In the genomic region with DNA sequence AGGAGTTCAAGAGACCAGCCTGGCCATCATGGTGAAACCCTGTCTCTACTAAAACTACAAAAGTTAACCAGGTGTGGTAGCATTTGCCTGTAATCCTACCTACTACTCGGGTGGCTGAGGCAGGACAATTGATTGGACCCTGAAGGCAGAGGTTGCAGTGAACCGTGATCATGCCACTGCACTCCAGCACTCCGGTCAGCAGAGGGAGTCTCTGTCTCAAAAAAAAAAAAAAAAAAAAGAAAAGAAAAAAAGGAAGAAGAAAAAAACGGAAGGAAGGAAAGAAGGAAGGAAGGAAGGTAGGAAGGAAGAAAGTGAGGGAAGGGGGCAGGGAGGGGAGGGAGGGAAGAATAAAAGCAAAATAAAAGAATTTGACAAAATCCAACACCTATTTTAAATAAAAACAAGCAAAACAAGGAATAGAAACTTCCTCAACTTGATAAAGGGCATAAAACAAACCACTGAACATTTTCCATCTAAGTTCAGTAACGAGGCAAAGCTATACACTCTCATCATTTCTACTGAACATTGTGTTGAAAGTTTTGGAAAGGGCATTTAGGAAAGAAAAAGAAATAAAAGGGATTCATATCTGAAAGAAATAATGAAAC, we compare ENCODE assay signal across 10 cellular contexts.
DNase-seq lines count a peak whose midpoint lies in the region; ATAC-seq, FAIRE-seq and TF ChIP-seq lines count a peak whose summit lies in the region.
"Had no signal": no experiment of that assay in that cellular context is flagged by ENCODE, and none has a peak within 500 bp of the region (broad histone marks: within the 10 kb centered on the region; RNA-seq: fewer than 3 reads in every experiment).

No MANE protein-coding gene starts in this region.

- TF ChIP-seq POLR2A in right lobe of liver (IDR thresholded peaks at IDR 0.05) = no peak

- H3K4me3 ChIP-seq in Loucy (ENCODE audit: low read length, poor library complexity, severe bottlenecking) (no peak overlapping the region), astrocyte (ENCODE audit: insufficient read depth, low read depth, low read length) (no peak overlapping the region), right lobe of liver (no peak overlapping the region)

- H3F3A ChIP-seq in Loucy (ENCODE audit: low read depth) = no peaks in the 10 kb centered on the region

- H3K27me3 ChIP-seq in Loucy (ENCODE audit: insufficient read depth, low read length, poor library complexity, severe bottlenecking) = no peaks in the 10 kb centered on the region
- H3K27me3 ChIP-seq in astrocyte (ENCODE audit: insufficient read depth, low read length) = no peaks in the 10 kb centered on the region
- no peaks in the 10 kb centered on the region for H3K27me3 ChIP-seq in right lobe of liver

- no peaks in the 10 kb centered on the region for H3K4me1 ChIP-seq in Loucy (ENCODE audit: insufficient read depth, low read length, poor library complexity, severe bottlenecking)
- no peaks in the 10 kb centered on the region for H3K4me1 ChIP-seq in astrocyte (ENCODE audit: insufficient read depth, low read length)
- H3K4me1 ChIP-seq in right lobe of liver = no peaks in the 10 kb centered on the region

- no peak overlapping the region for H3K27ac Mint-ChIP-seq in astrocyte (ENCODE audit: unreplicated experiment)
- H3K27ac Mint-ChIP-seq in activated CD4-positive, alpha-beta T cell treated with anti-CD3 and anti-CD28 coated beads, Interleukin-2, amount 10 ng/mL, durations not matched to agents 24 days and 14 days = no peak overlapping the region
- H3K27ac Mint-ChIP-seq: activated naive CD8-positive, alpha-beta T cell; T-helper 1 cell treated with Interleukin-12 subunit alpha and Interleukin-12 subunit beta and Interleukin-4 antibody, amounts not matched to agents 30 μg/mL and 1 μg/mL, for 36 hours had no signal

- H3K36me3 ChIP-seq in Loucy (ENCODE audit: insufficient read depth, low read length) (no peaks in the 10 kb centered on the region), astrocyte (ENCODE audit: insufficient read depth, low read length) (no peaks in the 10 kb centered on the region), right lobe of liver (no peaks in the 10 kb centered on the region)

- no peaks in the 10 kb centered on the region for H4K20me1 ChIP-seq in Loucy (ENCODE audit: insufficient read depth, low read length, poor library complexity, severe bottlenecking)
- H4K20me1 ChIP-seq in astrocyte (ENCODE audit: insufficient read depth, low read length) = no peaks in the 10 kb centered on the region

- peaks cover 2% of the 10 kb centered on the region for H3K9me3 Mint-ChIP-seq in astrocyte (ENCODE audit: unreplicated experiment)
- no peaks in the 10 kb centered on the region for H3K9me3 Mint-ChIP-seq in activated CD4-positive, alpha-beta T cell treated with anti-CD3 and anti-CD28 coated beads, Interleukin-2, amount 10 ng/mL, durations not matched to agents 24 days and 14 days

- TF ChIP-seq CTCF in Loucy (conservative IDR thresholded peaks at IDR 0.05; ENCODE audit: low read length) (peak; percentile 23; the same call in 1 of the 2 replicates), astrocyte (IDR thresholded peaks at IDR 0.05; ENCODE audit: insufficient read depth, low read depth, low read length) (peak; percentile 18), right lobe of liver (IDR thresholded peaks at IDR 0.05) (peak in 3 of 4 donors; percentile 20 to 37 (median 23))

- H2AFZ ChIP-seq in Loucy (ENCODE audit: low read length) (no peak overlapping the region), astrocyte (ENCODE audit: low read depth, low read length) (no peak overlapping the region)

- no peaks in the 10 kb centered on the region for H3K36me3 Mint-ChIP-seq in astrocyte (ENCODE audit: low read depth, unreplicated experiment)
- H3K36me3 Mint-ChIP-seq in activated CD4-positive, alpha-beta T cell treated with anti-CD3 and anti-CD28 coated beads, Interleukin-2, amount 10 ng/mL, durations not matched to agents 24 days and 14 days (ENCODE audit: low read depth) = no peaks in the 10 kb centered on the region
- H3K36me3 Mint-ChIP-seq: activated naive CD8-positive, alpha-beta T cell had no signal

- H3K27me3 Mint-ChIP-seq in astrocyte (ENCODE audit: low read depth, unreplicated experiment) = no peaks in the 10 kb centered on the region
- no peaks in the 10 kb centered on the region for H3K27me3 Mint-ChIP-seq in activated CD4-positive, alpha-beta T cell treated with anti-CD3 and anti-CD28 coated beads, Interleukin-2, amount 10 ng/mL, durations not matched to agents 24 days and 14 days
- H3K27me3 Mint-ChIP-seq: activated naive CD8-positive, alpha-beta T cell had no signal

- no peak overlapping the region for H3K4me2 ChIP-seq in Loucy (ENCODE audit: low read depth, low read length, poor library complexity, severe bottlenecking)
- H3K4me2 ChIP-seq in astrocyte (ENCODE audit: low read length) = no peak overlapping the region

- WGBS in right lobe of liver (ENCODE audit: insufficient coverage, low coverage, low lambda C conversion rate, missing lambda C conversion rate) = 9% methylated on average over 5 of the region's 5 CpGs

- no peaks in the 10 kb centered on the region for H3K9me2 ChIP-seq in Loucy (replicated peaks; ENCODE audit: low read depth, low read length)

- intact Hi-C loops in right lobe of liver (cut with DNase I) = no loop called here
- intact Hi-C loops in activated CD4-positive, alpha-beta T cell treated with anti-CD3 and anti-CD28 coated beads, Interleukin-2, amount 10 ng/mL, durations not matched to agents 24 days and 14 days (cut with micrococcal nuclease) = no loop called here

- H3K9ac ChIP-seq in Loucy (ENCODE audit: low read depth, low read length, poor library complexity, severe bottlenecking) (no peak overlapping the region), astrocyte (ENCODE audit: low read length) (no peak overlapping the region)

- no peak overlapping the region for H3K27ac ChIP-seq in astrocyte (ENCODE audit: low read depth, low read length)
- no peak overlapping the region for H3K27ac ChIP-seq in right lobe of liver

- DNase-seq in astrocyte (ENCODE audit: low read depth) (no peak), right lobe of liver (peak in 1 of 3 donors; percentile 14)
- no peak for DNase-seq in stimulated activated naive CD4-positive, alpha-beta T cell (lab: John Stamatoyannopoulos, UW)
- DNase-seq in stimulated activated CD4-positive, alpha-beta T cell treated with anti-CD3 and anti-CD28 coated beads, Interleukin-4, amount 100 ng/mL, for 24 hours = no peak
- no peak for DNase-seq in activated CD4-positive, alpha-beta T cell treated with anti-CD3 and anti-CD28 coated beads, Interleukin-2, amount 10 ng/mL, durations not matched to agents 24 days and 14 days

- H3K79me2 ChIP-seq in Loucy (ENCODE audit: insufficient read depth, low read length) (no peaks in the 10 kb centered on the region), astrocyte (ENCODE audit: insufficient read depth, low read length) (no peaks in the 10 kb centered on the region)

- ATAC-seq in right lobe of liver = peak; percentile 47 to 70 (median 60)
- ATAC-seq in GM21360 (IDR thresholded peaks at IDR 0.05; ENCODE audit: unreplicated experiment) = no peak

- H3K9me3 ChIP-seq in Loucy (ENCODE audit: insufficient read depth, low read depth, low read length) = no peaks in the 10 kb centered on the region
- H3K9me3 ChIP-seq in astrocyte (ENCODE audit: insufficient read depth, low read depth, low read length) = no peaks in the 10 kb centered on the region
- no peaks in the 10 kb centered on the region for H3K9me3 ChIP-seq in right lobe of liver

- no peaks in the 10 kb centered on the region for H3K4me1 Mint-ChIP-seq in astrocyte (ENCODE audit: low read depth, unreplicated experiment)
- H3K4me1 Mint-ChIP-seq in activated CD4-positive, alpha-beta T cell treated with anti-CD3 and anti-CD28 coated beads, Interleukin-2, amount 10 ng/mL, durations not matched to agents 24 days and 14 days = no peaks in the 10 kb centered on the region

- H3K4me3 Mint-ChIP-seq in astrocyte (ENCODE audit: unreplicated experiment) = no peak overlapping the region
- no peak overlapping the region for H3K4me3 Mint-ChIP-seq in activated CD4-positive, alpha-beta T cell treated with anti-CD3 and anti-CD28 coated beads, Interleukin-2, amount 10 ng/mL, durations not matched to agents 24 days and 14 days
- H3K4me3 Mint-ChIP-seq: activated naive CD8-positive, alpha-beta T cell; T-helper 1 cell treated with Interleukin-12 subunit alpha and Interleukin-12 subunit beta and Interleukin-4 antibody, amounts not matched to agents 30 μg/mL and 1 μg/mL, for 36 hours had no signal

- peak; percentile 62 for FAIRE-seq in G401.6 (lab: Jason Lieb, UNC)
- no peak for FAIRE-seq in astrocyte (lab: Jason Lieb, UNC)
